26 cellular contexts compared by ENCODE assay signal in genomic region chr6:12083763-12084162, GRCh38.
A peak's percentile ranks its signal among the peaks of the same experiment; 100 is the strongest.
DNase-seq lines count a peak whose midpoint lies in the region; ATAC-seq, FAIRE-seq and TF ChIP-seq lines count a peak whose summit lies in the region.
"Had no signal": no experiment of that assay in that cellular context is flagged by ENCODE, and none has a peak within 500 bp of the region (broad histone marks: within the 10 kb centered on the region; RNA-seq: fewer than 3 reads in every experiment).

No MANE protein-coding gene starts in this region.

- intact Hi-C loops in left colon (cut with DNase I, micrococcal nuclease), result no loop called here

- no peak for DNase-seq in GM12892 (ENCODE audit: insufficient read length)
- DNase-seq in astrocyte of the hippocampus (ENCODE audit: low read depth, low spot score), result peak; percentile 58
- peak; percentile 5 for DNase-seq in kidney glomerular epithelial cell (lab: John Stamatoyannopoulos, UW)
- DNase-seq in left colon, result no peak
- DNase-seq in hypothalamus (lab: John Stamatoyannopoulos, UW), result no peak
- DNase-seq in GF-D8 (lab: John Stamatoyannopoulos, UW), result no peak
- DNase-seq: ACHN; activated B cell treated with CpG ODN at 0.5 μM for 24 hours; activated CD4-positive, alpha-beta T cell treated with anti-CD3 and anti-CD28 coated beads, Interleukin-2, amount 50 U/mL, for 1 hour; activated effector memory CD4-positive, alpha-beta T cell treated with Interleukin-2 at 50 U/mL for 16 hours; activated T-cell treated with anti-CD3 and anti-CD28 coated beads, Interleukin-2, amount 50 U/mL, for 1 hour; aorta; central memory CD4-positive, alpha-beta T cell; DMS153; dorsolateral prefrontal cortex; immature natural killer cell; NCI-H1436 treated with DMSO at 0.1 percent for 48 hours; posterior cingulate gyrus; spleen; stimulated activated CD4-positive, alpha-beta T cell treated with anti-CD3 and anti-CD28 coated beads, Interleukin-2, amount 100 ng/mL, for 24 hours; stimulated activated naive CD8-positive, alpha-beta T cell treated with anti-CD3 and anti-CD28 coated beads, Interleukin-15, amount 100 ng/mL, for 72 hours; T-helper 1 cell; uterus had no signal

- ATAC-seq in stimulated activated memory B cell treated with anti-CD40 and anti-IgM and Interleukin-4, amounts not matched to agents 10 μg/mL and 1 μg/mL and 100 μg/mL, for 72 hours, result no peak
- ATAC-seq in left colon, result no peak
- ATAC-seq: activated naive CD4-positive, alpha-beta T cell treated with anti-CD3 and anti-CD28 coated beads, Interleukin-2, amount 50 U/mL, for 72 hours; HCT116; stimulated activated naive CD8-positive, alpha-beta T cell treated with anti-CD3 and anti-CD28 coated beads, Interleukin-15, amount 100 ng/mL, for 72 hours had no signal

- H3K27ac Mint-ChIP-seq in stimulated activated memory B cell treated with anti-CD40 and anti-IgM and Interleukin-4, amounts not matched to agents 10 μg/mL and 1 μg/mL and 100 μg/mL, for 72 hours, result peak overlapping the region; percentile 19
- H3K27ac Mint-ChIP-seq: activated naive CD4-positive, alpha-beta T cell treated with anti-CD3 and anti-CD28 coated beads, Interleukin-2, amount 50 U/mL, for 72 hours; stimulated activated naive CD8-positive, alpha-beta T cell treated with anti-CD3 and anti-CD28 coated beads, Interleukin-15, amount 100 ng/mL, for 72 hours had no signal

- peaks cover 49% of the 10 kb centered on the region for H3K4me1 Mint-ChIP-seq in stimulated activated memory B cell treated with anti-CD40 and anti-IgM and Interleukin-4, amounts not matched to agents 10 μg/mL and 1 μg/mL and 100 μg/mL, for 72 hours

- no peak overlapping the region for H3K4me3 Mint-ChIP-seq in stimulated activated memory B cell treated with anti-CD40 and anti-IgM and Interleukin-4, amounts not matched to agents 10 μg/mL and 1 μg/mL and 100 μg/mL, for 72 hours
- H3K4me3 Mint-ChIP-seq: activated B cell treated with CpG ODN at 0.5 μM for 24 hours; immature natural killer cell; stimulated activated naive CD8-positive, alpha-beta T cell treated with anti-CD3 and anti-CD28 coated beads, Interleukin-15, amount 100 ng/mL, for 72 hours had no signal

- no peaks in the 10 kb centered on the region for H3K9me3 Mint-ChIP-seq in stimulated activated memory B cell treated with anti-CD40 and anti-IgM and Interleukin-4, amounts not matched to agents 10 μg/mL and 1 μg/mL and 100 μg/mL, for 72 hours
- H3K9me3 Mint-ChIP-seq: activated B cell treated with CpG ODN at 0.5 μM for 24 hours; activated naive CD4-positive, alpha-beta T cell treated with anti-CD3 and anti-CD28 coated beads, Interleukin-2, amount 50 U/mL, for 72 hours; immature natural killer cell; stimulated activated naive CD8-positive, alpha-beta T cell treated with anti-CD3 and anti-CD28 coated beads, Interleukin-15, amount 100 ng/mL, for 72 hours had no signal

- peaks cover 11% of the 10 kb centered on the region for H3K36me3 Mint-ChIP-seq in stimulated activated memory B cell treated with anti-CD40 and anti-IgM and Interleukin-4, amounts not matched to agents 10 μg/mL and 1 μg/mL and 100 μg/mL, for 72 hours
- H3K36me3 Mint-ChIP-seq: immature natural killer cell had no signal

- no peaks in the 10 kb centered on the region for H3K27me3 Mint-ChIP-seq in stimulated activated memory B cell treated with anti-CD40 and anti-IgM and Interleukin-4, amounts not matched to agents 10 μg/mL and 1 μg/mL and 100 μg/mL, for 72 hours
- H3K27me3 Mint-ChIP-seq: activated B cell treated with CpG ODN at 0.5 μM for 24 hours; stimulated activated naive CD8-positive, alpha-beta T cell treated with anti-CD3 and anti-CD28 coated beads, Interleukin-15, amount 100 ng/mL, for 72 hours had no signal

- no peak for TF ChIP-seq POLR2A in GM12892 (IDR thresholded peaks at IDR 0.05; ENCODE audit: low read depth, low read length)

- FAIRE-seq in GM12892 (lab: Jason Lieb, UNC), result peak; percentile 27

Comparison
In these comparisons a context has a peak if more than half of its experiments do, and no peak if none do; other contexts are left out.
1. DNase-seq: peak in astrocyte of the hippocampus (single experiment) and kidney glomerular epithelial cell (single experiment); none in GM12892 (single experiment), left colon (0 of 2), hypothalamus (0 of 51) and GF-D8 (single experiment).